ENCODE assay signal across 1 cellular context in genomic region chr14:51680031-51680430, GRCh38.
TF ChIP-seq lines count a peak whose summit lies in the region.

No MANE protein-coding gene starts in this region.

TF ChIP-seq in WTC11, 78 proteins besides CTCF, POLR2A, EP300 and RAD21 (continued from another document):
- TF ChIP-seq AFF4 (CRISPR knock-in tag; IDR thresholded peaks at IDR 0.05; ENCODE audit: borderline replicate concordance), result no peak
- TF ChIP-seq ZNF423 (CRISPR knock-in tag; IDR thresholded peaks at IDR 0.05), result no peak
- TF ChIP-seq MYBL2 (CRISPR knock-in tag; IDR thresholded peaks at IDR 0.05), result no peak
- no peak for TF ChIP-seq ATF1 (CRISPR knock-in tag; IDR thresholded peaks at IDR 0.05)
- TF ChIP-seq ZNF232 (CRISPR knock-in tag; IDR thresholded peaks at IDR 0.05), result no peak
- no peak for TF ChIP-seq E2F4 (CRISPR knock-in tag; IDR thresholded peaks at IDR 0.05; ENCODE audit: borderline replicate concordance, low read depth)
- TF ChIP-seq ZNF532 (CRISPR knock-in tag; IDR thresholded peaks at IDR 0.05; ENCODE audit: borderline replicate concordance), result no peak
- no peak for TF ChIP-seq RELA (CRISPR knock-in tag; IDR thresholded peaks at IDR 0.05; ENCODE audit: borderline replicate concordance)
- no peak for TF ChIP-seq ZNF416 (CRISPR knock-in tag; IDR thresholded peaks at IDR 0.05)
- no peak for TF ChIP-seq FOXK1 (CRISPR knock-in tag; IDR thresholded peaks at IDR 0.05)
- no peak for TF ChIP-seq NR3C1 (CRISPR knock-in tag; conservative IDR thresholded peaks at IDR 0.05; ENCODE audit: low read depth)
- TF ChIP-seq ERG (CRISPR knock-in tag; IDR thresholded peaks at IDR 0.05), result no peak
- no peak for TF ChIP-seq AR (CRISPR knock-in tag; IDR thresholded peaks at IDR 0.05)
- TF ChIP-seq HMGA2 (CRISPR knock-in tag; IDR thresholded peaks at IDR 0.05), result no peak
- TF ChIP-seq RORB (CRISPR knock-in tag; IDR thresholded peaks at IDR 0.05), result no peak
- no peak for TF ChIP-seq NFATC4 (CRISPR knock-in tag; IDR thresholded peaks at IDR 0.05)
